In the genomic region with DNA sequence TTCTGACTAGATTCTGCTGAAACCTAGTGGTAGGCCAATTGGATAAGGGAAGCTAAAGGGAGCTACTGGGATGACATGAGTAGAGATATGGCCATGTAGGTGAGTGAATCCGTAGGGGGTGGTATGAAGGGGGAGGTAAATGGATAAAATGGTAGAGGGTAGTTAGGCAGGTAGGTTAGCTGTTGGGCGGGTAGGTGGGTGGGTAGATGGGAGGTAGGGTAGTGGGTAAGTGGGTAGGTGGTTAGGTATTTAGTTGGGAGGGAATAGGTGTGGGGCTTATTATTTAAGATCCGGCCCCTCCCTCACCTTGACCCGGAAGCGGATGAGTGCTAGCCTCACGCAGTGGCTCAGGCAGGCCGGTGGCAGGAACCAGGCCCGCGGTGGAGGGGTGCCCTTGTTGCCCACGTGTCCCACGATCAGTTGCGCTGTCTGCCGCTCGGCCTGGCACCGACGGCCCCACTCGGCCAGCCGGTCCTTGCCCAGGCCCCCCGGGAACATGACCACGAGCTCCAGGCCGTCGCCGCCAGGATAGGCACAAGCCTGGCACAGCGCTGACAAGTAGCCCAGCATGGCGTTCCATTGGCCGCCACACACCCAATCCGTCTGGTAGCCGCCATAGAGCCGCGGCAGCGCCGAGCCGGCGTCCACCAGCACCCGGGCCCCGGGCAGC, we compare ENCODE assay signal across 8 cellular contexts. TPM values are rescaled to one million over a fixed set of nuclear protein-coding genes. Genes with fewer than 3 reads are reported as not detected.
DNase-seq lines count a peak whose midpoint lies in the region; ATAC-seq and TF ChIP-seq lines count a peak whose summit lies in the region.

No MANE protein-coding gene starts in this region.

- peak overlapping the region; percentile 76 for H3K27ac Mint-ChIP-seq in activated CD4-positive, alpha-beta memory T cell treated with anti-CD3 and anti-CD28 coated beads for 36 hours

- H3K4me1 ChIP-seq in ectodermal cell (ENCODE audit: control insufficient read depth, insufficient read depth, low read length) (peaks cover 6% of the 10 kb centered on the region), mesenchymal stem cell (ENCODE audit: control insufficient read depth, insufficient read depth, low read depth, low read length) (peaks cover 1% of the 10 kb centered on the region)

- H2AK5ac ChIP-seq in mesenchymal stem cell (ENCODE audit: low read length, severe bottlenecking) = no peak overlapping the region

- peak overlapping the region in 1 of 2 experiments; percentile 46 for H3K23ac ChIP-seq in mesenchymal stem cell (ENCODE audit: low read length in 2 of 2)

- peaks cover 48% of the 10 kb centered on the region for H3K4me1 Mint-ChIP-seq in activated CD4-positive, alpha-beta memory T cell treated with anti-CD3 and anti-CD28 coated beads for 36 hours (ENCODE audit: low read depth)

- no peak overlapping the region for H2BK15ac ChIP-seq in mesenchymal stem cell (ENCODE audit: low read depth, poor library complexity, severe bottlenecking)

- intact Hi-C loops in activated CD4-positive, alpha-beta memory T cell treated with anti-CD3 and anti-CD28 coated beads for 36 hours (cut with micrococcal nuclease) = loop anchor here (2.0 to 10.0 kb wide), 7 partner anchors 176 to 982 kb away; a partner anchor contains a TSS

- 1% methylated on average over 36 of the region's 36 CpGs for WGBS in ectodermal cell, 2 experiments
- WGBS in mesenchymal stem cell = under 1% methylated on average over 16 of the region's 36 CpGs

- H3K4me3 ChIP-seq in AG04449 (ENCODE audit: low read depth, low read length) (peak overlapping the region; percentile 65), ectodermal cell (ENCODE audit: insufficient read depth, low read depth, low read length) (peak overlapping the region; percentile 76), mesenchymal stem cell (ENCODE audit: insufficient read depth in 1 of 2, low read depth in 1 of 2, low read length in 2 of 2) (peak overlapping the region; percentile 77 to 86)

- peak overlapping the region; percentile 57 to 97 for H3K14ac ChIP-seq in mesenchymal stem cell (ENCODE audit: low read length in 2 of 2)

- H3K9ac ChIP-seq in mesenchymal stem cell (ENCODE audit: low read length) = peak overlapping the region; percentile 74

- peak overlapping the region in 1 of 2 experiments; percentile 63 for H2BK12ac ChIP-seq in mesenchymal stem cell (ENCODE audit: low read length in 2 of 2)

- peak; percentile 54 for ATAC-seq in GM18858 (IDR thresholded peaks at IDR 0.05; ENCODE audit: unreplicated experiment)
- ATAC-seq in HG03066 (IDR thresholded peaks at IDR 0.05; ENCODE audit: low read depth, unreplicated experiment) = peak; percentile 51

- TF ChIP-seq CTCF in AG04449 (IDR thresholded peaks at IDR 0.05; ENCODE audit: insufficient read depth, low read length, missing control alignments) = no peak

- H3K27me3 Mint-ChIP-seq in activated CD4-positive, alpha-beta memory T cell treated with anti-CD3 and anti-CD28 coated beads for 36 hours = no peaks in the 10 kb centered on the region

- H3K27me3 ChIP-seq in ectodermal cell (ENCODE audit: control insufficient read depth, insufficient read depth, low read length, poor library complexity, severe bottlenecking) (no peaks in the 10 kb centered on the region), mesenchymal stem cell (ENCODE audit: control insufficient read depth in 1 of 2, insufficient read depth in 1 of 2, low read length in 2 of 2) (peaks cover 0 to 2% of the 10 kb centered on the region in 2 experiments)

- H3K36me3 Mint-ChIP-seq in activated CD4-positive, alpha-beta memory T cell treated with anti-CD3 and anti-CD28 coated beads for 36 hours = peaks cover 5% of the 10 kb centered on the region

- H2AFZ ChIP-seq in mesenchymal stem cell (ENCODE audit: low read depth, low read length) = peak overlapping the region; percentile 53

- peak overlapping the region; percentile 95 for H4K8ac ChIP-seq in mesenchymal stem cell (ENCODE audit: low read length)

- H3K9me3 Mint-ChIP-seq in activated CD4-positive, alpha-beta memory T cell treated with anti-CD3 and anti-CD28 coated beads for 36 hours = no peaks in the 10 kb centered on the region

- no peak overlapping the region for H3K27ac ChIP-seq in ectodermal cell (ENCODE audit: insufficient read depth, low read depth, low read length, poor library complexity, severe bottlenecking)
- peak overlapping the region; percentile 72 for H3K27ac ChIP-seq in mesenchymal stem cell (ENCODE audit: low read length, poor library complexity, severe bottlenecking)

- H3K18ac ChIP-seq in mesenchymal stem cell (ENCODE audit: low read depth in 1 of 2, low read length in 2 of 2) = peak overlapping the region; percentile 84 to 91

- peak overlapping the region; percentile 87 to 94 for H3K4ac ChIP-seq in mesenchymal stem cell (ENCODE audit: low read depth in 1 of 2, low read length in 2 of 2)

- CTCF ChIA-PET in AG04449 (lab: Yijun Ruan, JAX) = interaction anchor here (0.6 kb wide), 2 partner anchors 140 to 388 kb away, joined by 3 read pairs; no protein-coding TSS in a partner anchor
- CTCF ChIA-PET in activated CD4-positive, alpha-beta memory T cell treated with anti-CD3 and anti-CD28 coated beads for 36 hours (lab: Charles Lee) = no interaction called here

- no peak overlapping the region for H2BK120ac ChIP-seq in mesenchymal stem cell (ENCODE audit: low read depth, low read length)

- H3K36me3 ChIP-seq in ectodermal cell (ENCODE audit: control insufficient read depth, insufficient read depth, low read length) (no peaks in the 10 kb centered on the region), mesenchymal stem cell (ENCODE audit: control insufficient read depth in 1 of 2, insufficient read depth in 2 of 2, low read depth in 1 of 2, low read length in 2 of 2) (no peaks in the 10 kb centered on the region)

- peak overlapping the region; percentile 78 for H3K4me3 Mint-ChIP-seq in activated CD4-positive, alpha-beta memory T cell treated with anti-CD3 and anti-CD28 coated beads for 36 hours

- peak overlapping the region; percentile 79 for H2BK5ac ChIP-seq in mesenchymal stem cell (ENCODE audit: low read depth, low read length, poor library complexity, severe bottlenecking)

- peak overlapping the region; percentile 90 for H4K91ac ChIP-seq in mesenchymal stem cell (ENCODE audit: low read length)

- H3K79me1 ChIP-seq in mesenchymal stem cell (replicated peaks; ENCODE audit: low read length, poor library complexity, severe bottlenecking) = no peaks in the 10 kb centered on the region

- POLR2A ChIA-PET in AG04449 (lab: Yijun Ruan, JAX) = interaction anchor here (1.2 kb wide), 1 partner anchor 139 kb away, joined by 5 read pairs; no protein-coding TSS in a partner anchor
- POLR2A ChIA-PET in activated CD4-positive, alpha-beta memory T cell treated with anti-CD3 and anti-CD28 coated beads for 36 hours (lab: Charles Lee) = interaction anchor here (0.6 to 1.3 kb wide), 3 partner anchors 91 to 457 kb away, joined by 4 to 5 read pairs (median 5); a partner anchor contains a TSS

- H3K9me3 ChIP-seq in ectodermal cell (ENCODE audit: control insufficient read depth, low read length) (no peaks in the 10 kb centered on the region), mesenchymal stem cell (ENCODE audit: control insufficient read depth, low read length) (no peaks in the 10 kb centered on the region)

- H3K4me2 ChIP-seq in mesenchymal stem cell (ENCODE audit: low read length, poor library complexity, severe bottlenecking) = peak overlapping the region; percentile 62

- no peak for DNase-seq in AG04449 (ENCODE audit: low read depth, low spot score)
- peak; percentile 28 for DNase-seq in NCI-H460 (ENCODE audit: extremely low read depth, low read depth)
- peak; percentile 76 for DNase-seq in activated CD4-positive, alpha-beta memory T cell treated with anti-CD3 and anti-CD28 coated beads for 36 hours
- peak; percentile 43 for DNase-seq in mesenchymal stem cell
- peak; percentile 35 for DNase-seq in stimulated activated CD8-positive, alpha-beta memory T cell treated with anti-CD3 and anti-CD28 coated beads, Interleukin-15, amount 100 ng/mL, for 1 hour (ENCODE audit: low read depth)

RNA-seq across cellular contexts. Expression of a gene that starts 0.7 kb away (rescaled TPM):
- 9.2 and 11.2 TPM in 2 replicates for total RNA-seq in NCI-H460 (2014; rRNA removed; shearing (Covaris generic))
- 6.2 and 10.9 TPM in 2 replicates for polyA plus RNA-seq in NCI-H460 (2014; cell fraction: nucleus; rRNA removed)
- total RNA-seq in activated CD4-positive, alpha-beta memory T cell treated with anti-CD3 and anti-CD28 coated beads for 36 hours = 1 to 10 TPM; 4.5 to 6.1 TPM
- polyA plus RNA-seq in ectodermal cell (2013, experiment 1 of 4) = 6.9 TPM
- 6.3 TPM for polyA plus RNA-seq in ectodermal cell (2013, experiment 2 of 4)
- 6.1 TPM for polyA plus RNA-seq in ectodermal cell (2013, experiment 3 of 4)
- 5.8 TPM for polyA plus RNA-seq in ectodermal cell (2013, experiment 4 of 4)
- polyA plus RNA-seq in mesenchymal stem cell (2013, experiment 1 of 2) = 2.6 TPM
- polyA plus RNA-seq in mesenchymal stem cell (2013, experiment 2 of 2) = 2.7 TPM
